ENCODE assay signal across 1 cellular context in genomic region chr6:95577317-95578105, GRCh38.
TF ChIP-seq lines count a peak whose summit lies in the region.

TSS of gene MANEA (plus strand) at chr6:95577535. CDS start at chr6:95586440, 8,905 bp downstream.

TF ChIP-seq in HEK293, 187 proteins besides CTCF, POLR2A, EP300 and RAD21 (continued from another document):
- no peak for TF ChIP-seq ZNF488 (tag by site-specific recombination; IDR thresholded peaks at IDR 0.05)
- no peak for TF ChIP-seq TSHZ1 (tag by site-specific recombination; IDR thresholded peaks at IDR 0.05; ENCODE audit: borderline replicate concordance)
- TF ChIP-seq ZNF658 (tag by site-specific recombination; IDR thresholded peaks at IDR 0.05), result no peak
- TF ChIP-seq ZNF37A (tag by site-specific recombination; IDR thresholded peaks at IDR 0.05), result no peak
- no peak for TF ChIP-seq OSR2 (tag by site-specific recombination; IDR thresholded peaks at IDR 0.05)
- TF ChIP-seq ZNF558 (tag by site-specific recombination; IDR thresholded peaks at IDR 0.05), result no peak
- peak; percentile 65; the same call in 1 of the 2 replicates for TF ChIP-seq ZBTB10 (tag by site-specific recombination; IDR thresholded peaks at IDR 0.05)
- TF ChIP-seq ZNF549 (tag by site-specific recombination; IDR thresholded peaks at IDR 0.05), result no peak
- TF ChIP-seq KLF9 (tag by site-specific recombination; IDR thresholded peaks at IDR 0.05; ENCODE audit: low read depth), result peak; percentile 51; the same call in 1 of the 2 replicates
- no peak for TF ChIP-seq ZBTB48 (tag by site-specific recombination; IDR thresholded peaks at IDR 0.05)
- TF ChIP-seq ZNF394 (tag by site-specific recombination; IDR thresholded peaks at IDR 0.05; ENCODE audit: borderline replicate concordance), result peak; percentile 83
- no peak for TF ChIP-seq BCL6B (tag by site-specific recombination; IDR thresholded peaks at IDR 0.05)
- no peak for TF ChIP-seq TRIM28 (IDR thresholded peaks at IDR 0.05; ENCODE audit: borderline replicate concordance, low read length)
